31 cellular contexts compared by ENCODE assay signal in the genomic region with DNA sequence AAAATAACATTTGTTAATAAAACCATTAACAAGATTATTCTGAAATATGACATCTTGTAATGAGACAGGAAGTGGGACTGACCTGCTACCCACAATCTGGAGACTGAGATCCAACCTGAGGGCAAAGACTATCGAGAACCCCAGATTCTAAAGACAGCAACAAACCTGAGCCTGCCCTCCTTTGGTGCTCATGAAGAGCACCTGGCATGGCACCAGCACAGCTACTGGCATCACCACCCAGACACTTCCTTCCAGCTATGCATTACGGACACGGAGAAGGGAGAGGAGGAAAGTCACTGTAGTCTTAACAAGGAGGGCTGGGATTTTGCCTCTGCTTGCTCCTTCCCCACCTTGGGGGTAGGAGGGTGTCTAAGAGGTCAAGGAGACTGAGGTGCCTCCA.
DNase-seq lines count a peak whose midpoint lies in the region; ATAC-seq and FAIRE-seq lines count a peak whose summit lies in the region.
"Had no signal": no experiment of that assay in that cellular context is flagged by ENCODE, and none has a peak within 500 bp of the region (broad histone marks: within the 10 kb centered on the region; RNA-seq: fewer than 3 reads in every experiment).

No MANE protein-coding gene starts in this region.

- no peak for FAIRE-seq in small intestine (lab: Jason Lieb, UNC)
- FAIRE-seq: GM18507 had no signal

- H3K27ac ChIP-seq in small intestine (ENCODE audit: low read depth in 1 of 2, low read length in 1 of 2), result no peak overlapping the region
- H3K27ac ChIP-seq: colonic mucosa, heart right ventricle, parathyroid adenoma had no signal

- intact Hi-C loops in dendritic cell treated with granulocyte-macrophage colony-stimulating factor and Interleukin-4, amounts not matched to agents 40 ng/mL and 50 ng/mL, for 4 days (cut with micrococcal nuclease), result no loop called here

- H3K4me3 ChIP-seq in small intestine (ENCODE audit: low read depth in 1 of 2, low read length in 2 of 2), result no peak overlapping the region
- H3K4me3 ChIP-seq: colonic mucosa, heart right ventricle, lung, mucosa of descending colon had no signal

- H3K36me3 ChIP-seq in small intestine (ENCODE audit: control insufficient read depth in 2 of 2, insufficient read depth in 2 of 2, low read length in 2 of 2), result no peaks in the 10 kb centered on the region
- H3K36me3 ChIP-seq: colonic mucosa, heart right ventricle had no signal

- no peak for ATAC-seq in activated naive CD8-positive, alpha-beta T cell treated with anti-CD3 and anti-CD28 coated beads, Interleukin-2, amount 10 ng/mL, durations not matched to agents 7 days and 5 days (ENCODE audit: low read depth)
- ATAC-seq: mucosa of descending colon, right cardiac atrium, T-cell had no signal

- H3K9me3 ChIP-seq in small intestine (ENCODE audit: control insufficient read depth, low read depth), result no peaks in the 10 kb centered on the region
- H3K9me3 ChIP-seq: colonic mucosa, heart right ventricle, mucosa of descending colon had no signal

- 78 to 85% (median 85%) methylated on average over 3 of the region's 3 CpGs for WGBS in small intestine, 3 donors

- H3K36me3 Mint-ChIP-seq in activated naive CD8-positive, alpha-beta T cell treated with anti-CD3 and anti-CD28 coated beads, Interleukin-2, amount 10 ng/mL, durations not matched to agents 7 days and 5 days, result peaks cover 16% of the 10 kb centered on the region
- peaks cover 2% of the 10 kb centered on the region for H3K36me3 Mint-ChIP-seq in activated naive CD8-positive, alpha-beta T cell treated with anti-CD3 and anti-CD28 coated beads for 36 hours
- peaks cover 49% of the 10 kb centered on the region for H3K36me3 Mint-ChIP-seq in dendritic cell treated with granulocyte-macrophage colony-stimulating factor and Interleukin-4, amounts not matched to agents 40 ng/mL and 50 ng/mL, for 4 days (ENCODE audit: low read depth)

- H3K9me3 Mint-ChIP-seq in activated naive CD8-positive, alpha-beta T cell treated with anti-CD3 and anti-CD28 coated beads, Interleukin-2, amount 10 ng/mL, durations not matched to agents 7 days and 5 days, result no peaks in the 10 kb centered on the region
- no peaks in the 10 kb centered on the region for H3K9me3 Mint-ChIP-seq in activated naive CD8-positive, alpha-beta T cell treated with anti-CD3 and anti-CD28 coated beads for 36 hours
- H3K9me3 Mint-ChIP-seq in dendritic cell treated with granulocyte-macrophage colony-stimulating factor and Interleukin-4, amounts not matched to agents 40 ng/mL and 50 ng/mL, for 4 days, result no peaks in the 10 kb centered on the region
- H3K9me3 Mint-ChIP-seq: T-cell had no signal

- POLR2A ChIA-PET in activated naive CD8-positive, alpha-beta T cell treated with anti-CD3 and anti-CD28 coated beads, Interleukin-2, amount 10 ng/mL, durations not matched to agents 7 days and 5 days (lab: Charles Lee), result no interaction called here

- H3K4me1 Mint-ChIP-seq in activated naive CD8-positive, alpha-beta T cell treated with anti-CD3 and anti-CD28 coated beads, Interleukin-2, amount 10 ng/mL, durations not matched to agents 7 days and 5 days, result peaks cover 26% of the 10 kb centered on the region
- H3K4me1 Mint-ChIP-seq in activated naive CD8-positive, alpha-beta T cell treated with anti-CD3 and anti-CD28 coated beads for 36 hours, result peaks cover 8% of the 10 kb centered on the region
- peaks cover 46% of the 10 kb centered on the region for H3K4me1 Mint-ChIP-seq in dendritic cell treated with granulocyte-macrophage colony-stimulating factor and Interleukin-4, amounts not matched to agents 40 ng/mL and 50 ng/mL, for 4 days (ENCODE audit: low read depth)

- no peaks in the 10 kb centered on the region for H3K4me1 ChIP-seq in small intestine (ENCODE audit: control insufficient read depth in 2 of 2, insufficient read depth in 1 of 2, low read depth in 1 of 2, low read length in 1 of 2)
- H3K4me1 ChIP-seq: colonic mucosa, parathyroid adenoma had no signal

- no peaks in the 10 kb centered on the region for H3K27me3 Mint-ChIP-seq in activated naive CD8-positive, alpha-beta T cell treated with anti-CD3 and anti-CD28 coated beads, Interleukin-2, amount 10 ng/mL, durations not matched to agents 7 days and 5 days
- no peaks in the 10 kb centered on the region for H3K27me3 Mint-ChIP-seq in activated naive CD8-positive, alpha-beta T cell treated with anti-CD3 and anti-CD28 coated beads for 36 hours
- H3K27me3 Mint-ChIP-seq in dendritic cell treated with granulocyte-macrophage colony-stimulating factor and Interleukin-4, amounts not matched to agents 40 ng/mL and 50 ng/mL, for 4 days, result no peaks in the 10 kb centered on the region
- H3K27me3 Mint-ChIP-seq: T-cell had no signal

- peak overlapping the region; percentile 55 for H3K4me3 Mint-ChIP-seq in activated naive CD8-positive, alpha-beta T cell treated with anti-CD3 and anti-CD28 coated beads, Interleukin-2, amount 10 ng/mL, durations not matched to agents 7 days and 5 days
- no peak overlapping the region for H3K4me3 Mint-ChIP-seq in activated naive CD8-positive, alpha-beta T cell treated with anti-CD3 and anti-CD28 coated beads for 36 hours
- H3K4me3 Mint-ChIP-seq in dendritic cell treated with granulocyte-macrophage colony-stimulating factor and Interleukin-4, amounts not matched to agents 40 ng/mL and 50 ng/mL, for 4 days, result no peak overlapping the region
- H3K4me3 Mint-ChIP-seq: T-cell had no signal

- DNase-seq in activated naive CD8-positive, alpha-beta T cell treated with anti-CD3 and anti-CD28 coated beads, Interleukin-2, amount 10 ng/mL, durations not matched to agents 7 days and 5 days, result no peak
- DNase-seq in activated naive CD8-positive, alpha-beta T cell treated with anti-CD3 and anti-CD28 coated beads for 36 hours, result no peak
- DNase-seq in NCI-H69 (lab: John Stamatoyannopoulos, UW) (peak; percentile 14), small intestine (peak; percentile 15), HT-29 (ENCODE audit: low spot score) (no peak), NCI-H524 treated with DMSO at 0.1 percent for 48 hours (lab: John Stamatoyannopoulos, UW) (no peak), NCI-H82 treated with DMSO at 0.1 percent for 48 hours (lab: John Stamatoyannopoulos, UW; ENCODE audit: unreplicated experiment) (no peak)
- DNase-seq: activated CD4-positive, alpha-beta T cell treated with anti-CD3 and anti-CD28 coated beads for 1 hour; activated CD8-positive, alpha-beta memory T cell treated with anti-CD3 and anti-CD28 coated beads for 24 hours; activated naive CD4-positive, alpha-beta T cell treated with Interleukin-2 at 50 U/mL for 16 hours; activated T-cell treated with anti-CD3 and anti-CD28 coated beads, Interleukin-2, amount 50 U/mL, for 48 hours; amniotic stem cell; colonic mucosa; DMS79 treated with DMSO at 0.1 percent for 48 hours; effector memory CD4-positive, alpha-beta T cell; erythroblast; heart right ventricle; Karpas-422; kidney glomerular epithelial cell; mucosa of descending colon; NCI-H1694; NCI-H2171; NCI-H510A treated with DMSO at 0.1 percent for 48 hours; right cardiac atrium; stimulated activated CD4-positive, alpha-beta T cell treated with anti-CD3 and anti-CD28 coated beads, Interleukin-12 subunit alpha, Interleukin-12 subunit beta, amount 100 ng/mL, for 4 hours; stimulated activated CD4-positive, alpha-beta T cell treated with anti-CD3 and anti-CD28 coated beads, Interleukin-4, amount 100 ng/mL, for 1 hour had no signal

- H3K27me3 ChIP-seq in small intestine (ENCODE audit: control insufficient read depth in 2 of 2, insufficient read depth in 2 of 2, low read length in 2 of 2), result no peaks in the 10 kb centered on the region
- H3K27me3 ChIP-seq: colonic mucosa, heart right ventricle had no signal

- H3K27ac Mint-ChIP-seq in activated naive CD8-positive, alpha-beta T cell treated with anti-CD3 and anti-CD28 coated beads, Interleukin-2, amount 10 ng/mL, durations not matched to agents 7 days and 5 days, result peak overlapping the region; percentile 65
- H3K27ac Mint-ChIP-seq in activated naive CD8-positive, alpha-beta T cell treated with anti-CD3 and anti-CD28 coated beads for 36 hours, result no peak overlapping the region
- H3K27ac Mint-ChIP-seq in dendritic cell treated with granulocyte-macrophage colony-stimulating factor and Interleukin-4, amounts not matched to agents 40 ng/mL and 50 ng/mL, for 4 days, result peak overlapping the region; percentile 91

Comparison
In these comparisons a context has a peak if more than half of its experiments do, and no peak if none do; other contexts are left out.
1. DNase-seq: peak in NCI-H69 (single experiment) and small intestine (single experiment); none in activated naive CD8-positive, alpha-beta T cell treated with anti-CD3 and anti-CD28 coated beads, Interleukin-2, amount 10 ng/mL, durations not matched to agents 7 days and 5 days (single experiment), activated naive CD8-positive, alpha-beta T cell treated with anti-CD3 and anti-CD28 coated beads for 36 hours (single experiment), HT-29 (single experiment), NCI-H524 treated with DMSO at 0.1 percent for 48 hours (single experiment) and NCI-H82 treated with DMSO at 0.1 percent for 48 hours (single experiment).